ENCODE assay signal across 7 cellular contexts in genomic region chr1:5991784-5992033, GRCh38. TPM values are rescaled to one million over a fixed set of nuclear protein-coding genes. Genes with fewer than 3 reads are reported as not detected.
DNase-seq lines count a peak whose midpoint lies in the region; ATAC-seq and TF ChIP-seq lines count a peak whose summit lies in the region.

No MANE protein-coding gene starts in this region.

- H3K79me2 ChIP-seq in PC-9 (ENCODE audit: low read depth), result peaks cover 8% of the 10 kb centered on the region; the same call in 1 of the 2 replicates

- peak; percentile 23 for ATAC-seq in GM18511 (IDR thresholded peaks at IDR 0.05; ENCODE audit: unreplicated experiment)
- peak; percentile 35 for ATAC-seq in effector memory CD8-positive, alpha-beta T cell (replicated peaks)
- peak; percentile 54 for ATAC-seq in naive thymus-derived CD4-positive, alpha-beta T cell

- H3K9me3 Mint-ChIP-seq in effector memory CD8-positive, alpha-beta T cell, result no peaks in the 10 kb centered on the region
- H3K9me3 Mint-ChIP-seq in naive thymus-derived CD4-positive, alpha-beta T cell, result peaks cover 0 to 4% (median 0%) of the 10 kb centered on the region in 11 donors

- H4K20me1 ChIP-seq in PC-9 (ENCODE audit: insufficient read depth), result no peaks in the 10 kb centered on the region

- H2AFZ ChIP-seq in PC-9, result peak overlapping the region; percentile 87; the same call in 1 of the 2 replicates

- H3K27ac ChIP-seq in PC-9, result no peak overlapping the region
- H3K27ac ChIP-seq in naive thymus-derived CD4-positive, alpha-beta T cell (ENCODE audit: low read depth, low read length), result peak overlapping the region; percentile 94

- H3K4me3 ChIP-seq in PC-9, result peak overlapping the region; percentile 85
- H3K4me3 ChIP-seq in naive thymus-derived CD4-positive, alpha-beta T cell (ENCODE audit: low read length), result peak overlapping the region; percentile 88

- no peaks in the 10 kb centered on the region for H3K9me2 ChIP-seq in PC-9 (ENCODE audit: insufficient read depth)

- peaks cover 32 to 38% of the 10 kb centered on the region in 2 donors for H3K4me1 Mint-ChIP-seq in effector memory CD8-positive, alpha-beta T cell (ENCODE audit: low read depth in 2 of 2)
- peaks cover 23 to 49% (median 40%) of the 10 kb centered on the region in 7 donors for H3K4me1 Mint-ChIP-seq in naive thymus-derived CD4-positive, alpha-beta T cell

- no TSS peak for BruUV-seq in PC-9 (replicated peaks; lab: Mats Ljungman, UMichigan)

- H3K27ac Mint-ChIP-seq in effector memory CD8-positive, alpha-beta T cell, result peak overlapping the region; percentile 92 to 95
- peak overlapping the region in 2 of 9 donors; percentile 95 to 97 for H3K27ac Mint-ChIP-seq in naive thymus-derived CD4-positive, alpha-beta T cell

- no peaks in the 10 kb centered on the region for H3K36me3 ChIP-seq in PC-9 (ENCODE audit: low read depth)
- H3K36me3 ChIP-seq in naive thymus-derived CD4-positive, alpha-beta T cell (ENCODE audit: control insufficient read depth in 2 of 3, insufficient read depth in 3 of 3, low read length in 3 of 3), result peaks cover 0 to 9% (median 0%) of the 10 kb centered on the region in 3 experiments

- peak overlapping the region; percentile 93 to 97 for H3K4me3 Mint-ChIP-seq in effector memory CD8-positive, alpha-beta T cell
- peak overlapping the region in 8 of 10 donors; percentile 88 to 100 (median 96) for H3K4me3 Mint-ChIP-seq in naive thymus-derived CD4-positive, alpha-beta T cell

- no peaks in the 10 kb centered on the region for H3K27me3 ChIP-seq in PC-9 (ENCODE audit: insufficient read depth, low read depth)
- H3K27me3 ChIP-seq in naive thymus-derived CD4-positive, alpha-beta T cell (ENCODE audit: control insufficient read depth in 2 of 2, insufficient read depth in 2 of 2, low read length in 2 of 2), result no peaks in the 10 kb centered on the region

- intact Hi-C loops in PC-9 (cut with micrococcal nuclease; ENCODE audit: unreplicated experiment), result loop anchor here (1.0 to 5.0 kb wide), 2 partner anchors 35 to 246 kb away; partner anchors contain the start of gene ICMT
- intact Hi-C loops in naive thymus-derived CD4-positive, alpha-beta T cell (cut with micrococcal nuclease), result loop anchor here (1.0 to 5.0 kb wide), 8 partner anchors 35 to 793 kb away; partner anchors contain the start of genes ACOT7 (in 2 of the 2), KLHL21 (in 2 of the 2), RPL22 (in 2 of the 2) and CAMTA1 (in 1 of the 2)

- peaks cover 21% of the 10 kb centered on the region for H3K36me3 Mint-ChIP-seq in effector memory CD8-positive, alpha-beta T cell (ENCODE audit: insufficient read depth)
- H3K36me3 Mint-ChIP-seq in naive thymus-derived CD4-positive, alpha-beta T cell, result peaks cover 0 to 13% (median 0%) of the 10 kb centered on the region in 5 donors

- no peaks in the 10 kb centered on the region for H3F3A ChIP-seq in PC-9 (ENCODE audit: insufficient read depth, low read depth)

- no peaks in the 10 kb centered on the region for H3K9me3 ChIP-seq in PC-9 (ENCODE audit: insufficient read depth, low read depth)
- H3K9me3 ChIP-seq in naive thymus-derived CD4-positive, alpha-beta T cell (ENCODE audit: control insufficient read depth in 2 of 3, low read length in 3 of 3), result no peaks in the 10 kb centered on the region

- 0 out of 2 replicates have a peak, but pooled peaks cover 4% of the 10 kb centered on the region for H3K4me1 ChIP-seq in PC-9 (replicated peaks; ENCODE audit: insufficient read depth)
- H3K4me1 ChIP-seq in naive thymus-derived CD4-positive, alpha-beta T cell (ENCODE audit: control insufficient read depth in 2 of 2, insufficient read depth in 2 of 2, low read length in 2 of 2), result peaks cover 23 to 32% of the 10 kb centered on the region in 2 donors

- POLR2A ChIA-PET in HEK293T (lab: Yijun Ruan, JAX), result interaction anchor here (0.7 kb wide), 1 partner anchor 9 kb away, joined by 4 read pairs; no protein-coding TSS in a partner anchor
- POLR2A ChIA-PET in PC-9 (lab: Charles Lee; ENCODE audit: unreplicated experiment), result no interaction called here
- POLR2A ChIA-PET in naive thymus-derived CD4-positive, alpha-beta T cell (lab: Charles Lee), result interaction anchor here (4.2 kb wide), 1 partner anchor 36 kb away, joined by 67 read pairs; no protein-coding TSS in a partner anchor

- no peak for TF ChIP-seq CTCF in PC-9 (conservative IDR thresholded peaks at IDR 0.05)

- CTCF ChIA-PET in HEK293T (lab: Yijun Ruan, JAX), result interaction anchor here (2.0 kb wide), 1 partner anchor 12 kb away, joined by 4 read pairs; no protein-coding TSS in a partner anchor
- CTCF ChIA-PET in PC-9 (lab: Charles Lee), result no interaction called here
- CTCF ChIA-PET in naive thymus-derived CD4-positive, alpha-beta T cell (lab: Charles Lee), result no interaction called here

- H3K27me3 Mint-ChIP-seq in effector memory CD8-positive, alpha-beta T cell, result no peaks in the 10 kb centered on the region
- peaks cover 0 to 2% (median 0%) of the 10 kb centered on the region in 5 donors for H3K27me3 Mint-ChIP-seq in naive thymus-derived CD4-positive, alpha-beta T cell

- peak; percentile 47 for DNase-seq in HEK293T (ENCODE audit: extremely low spot score)
- DNase-seq in PC-9, result peak in 1 of 2 experiments; percentile 30
- DNase-seq in effector memory CD8-positive, alpha-beta T cell, result no peak
- DNase-seq in naive thymus-derived CD4-positive, alpha-beta T cell, result peak in 1 of 9 donors; percentile 53
- DNase-seq in LoVo (ENCODE audit: low spot score), result no peak
- DNase-seq in pons (ENCODE audit: low spot score), result no peak

- peak overlapping the region; percentile 94 for H3K4me2 ChIP-seq in PC-9

TF ChIP-seq in HEK293T, 16 proteins besides CTCF, POLR2A, EP300 and RAD21:
- TF ChIP-seq PKNOX1 (IDR thresholded peaks at IDR 0.05), result no peak
- TF ChIP-seq ZNF384 (IDR thresholded peaks at IDR 0.05), result no peak
- no peak for TF ChIP-seq FOXK2 (IDR thresholded peaks at IDR 0.05)
- TF ChIP-seq HDGF (IDR thresholded peaks at IDR 0.05; ENCODE audit: borderline replicate concordance), result no peak
- no peak for TF ChIP-seq LEF1 (IDR thresholded peaks at IDR 0.05; ENCODE audit: borderline replicate concordance)
- TF ChIP-seq NFRKB (IDR thresholded peaks at IDR 0.05), result no peak
- TF ChIP-seq FOXA1 (IDR thresholded peaks at IDR 0.05), result no peak
- TF ChIP-seq TARDBP (IDR thresholded peaks at IDR 0.05), result no peak
- no peak for TF ChIP-seq L3MBTL2 (conservative IDR thresholded peaks at IDR 0.05)
- no peak for TF ChIP-seq FOXM1 (IDR thresholded peaks at IDR 0.05; ENCODE audit: borderline replicate concordance)
- no peak for TF ChIP-seq ELF4 (IDR thresholded peaks at IDR 0.05)

RNA-seq across cellular contexts. Expression of gene NPHP4, which starts 0.5 kb away (rescaled TPM):
- 17.9 and 21.5 TPM in 2 replicates for total RNA-seq in PC-9 (2021)
- total RNA-seq in naive thymus-derived CD4-positive, alpha-beta T cell, result 10 to 100 TPM in 3 of 5 experiments, 1 to 10 TPM in 2; 9.0 to 20.6 (median 11.1) TPM
- 1 to 10 TPM in 1 of 2 donors, under 1 TPM in 1; 0.40 to 2.7 TPM for polyA plus RNA-seq in naive thymus-derived CD4-positive, alpha-beta T cell

RNA-seq across cellular contexts. Expression of gene KCNAB2, which starts 54.0 kb away (rescaled TPM):
- 19.6 and 21.4 TPM in 2 replicates for total RNA-seq in PC-9 (2021)
- 100 to 1,000 TPM; 176 to 310 (median 188) TPM for total RNA-seq in naive thymus-derived CD4-positive, alpha-beta T cell
- polyA plus RNA-seq in naive thymus-derived CD4-positive, alpha-beta T cell, result 10 to 100 TPM; 16.8 to 33.6 TPM
